ENCODE assay signal across 33 cellular contexts in genomic region chr6:8086755-8087306, GRCh38. TPM values are rescaled to one million over a fixed set of nuclear protein-coding genes. Genes with fewer than 3 reads are reported as not detected.
DNase-seq lines count a peak whose midpoint lies in the region; ATAC-seq, FAIRE-seq and TF ChIP-seq lines count a peak whose summit lies in the region.
"Had no signal": no experiment of that assay in that cellular context is flagged by ENCODE, and none has a peak within 500 bp of the region (broad histone marks: within the 10 kb centered on the region; RNA-seq: fewer than 3 reads in every experiment).

No MANE protein-coding gene starts in this region.

- H4K20me1 ChIP-seq in astrocyte (ENCODE audit: insufficient read depth, low read length): no peaks in the 10 kb centered on the region

- intact Hi-C loops in natural killer cell (cut with micrococcal nuclease): no loop called here
- intact Hi-C loops in tibial artery (cut with DNase I; ENCODE audit: low total_unique reads): no loop called here

- peak overlapping the region; percentile 60; the same call in 1 of the 2 replicates for H3K27ac ChIP-seq in SJSA1
- no peak overlapping the region for H3K27ac ChIP-seq in astrocyte (ENCODE audit: low read depth, low read length)
- no peak overlapping the region for H3K27ac ChIP-seq in tibial artery
- H3K27ac ChIP-seq: cardiac muscle cell, colonic mucosa, esophagus muscularis mucosa, foreskin keratinocyte, heart left ventricle, uterus, WERI-Rb-1 had no signal

- H3K9ac ChIP-seq in astrocyte (ENCODE audit: low read length): no peak overlapping the region
- H3K9ac ChIP-seq: BLaER1 treated with 17β-estradiol and CSF1 and Interleukin-3, amounts not matched to agents 10 nM and 100 nM had no signal

- H3K4me1 ChIP-seq in SJSA1 (replicated peaks) (peaks cover 42% of the 10 kb centered on the region), astrocyte (ENCODE audit: insufficient read depth, low read length) (peaks cover 35% of the 10 kb centered on the region), tibial artery (peaks cover 0 to 38% (median 17%) of the 10 kb centered on the region in 4 donors)
- H3K4me1 ChIP-seq: colonic mucosa, uterus had no signal

- no peak for DNase-seq in natural killer cell treated with Interleukin-12 subunit alpha and Interleukin-12 subunit beta and Interleukin-15 and Interleukin-18, amount 100 ng/mL, for 72 hours (ENCODE audit: low spot score)
- DNase-seq in natural killer cell (no peak), SJSA1 (ENCODE audit: low read depth in 1 of 2, low spot score in 2 of 2) (no peak), astrocyte (ENCODE audit: low read depth) (no peak), osteocyte (ENCODE audit: extremely low spot score, unreplicated experiment) (peak; percentile 53), tibial artery (no peak)
- DNase-seq in stimulated activated CD4-positive, alpha-beta T cell treated with anti-CD3 and anti-CD28 coated beads, Interleukin-1b, Interleukin-23, amount 100 ng/mL, for 48 hours: no peak
- DNase-seq: activated CD4-positive, alpha-beta T cell treated with anti-CD3 and anti-CD28 coated beads, Interleukin-2, amount 50 U/mL, for 48 hours; activated naive CD4-positive, alpha-beta T cell treated with anti-CD3 and anti-CD28 coated beads, Interleukin-2, amount 50 U/mL, for 16 hours; anterior cingulate cortex; Calu3; colonic mucosa; DND-41; effector memory CD8-positive, alpha-beta T cell; foreskin keratinocyte; heart left ventricle; KG1; mammary epithelial cell; NCI-H1436; NCI-H446; NCI-H82; posterior cingulate gyrus; right cardiac atrium; stimulated activated CD4-positive, alpha-beta T cell treated with anti-CD3 and anti-CD28 coated beads, Interleukin-4, amount 100 ng/mL, for 24 hours; T-helper 9 cell; uterus; WERI-Rb-1 had no signal

- peak overlapping the region; percentile 49 for H3K4me3 Mint-ChIP-seq in natural killer cell treated with Interleukin-12 subunit alpha and Interleukin-12 subunit beta and Interleukin-15 and Interleukin-18, amount 100 ng/mL, for 72 hours
- no peak overlapping the region for H3K4me3 Mint-ChIP-seq in natural killer cell
- no peak overlapping the region for H3K4me3 Mint-ChIP-seq in astrocyte (ENCODE audit: unreplicated experiment)
- H3K4me3 Mint-ChIP-seq in osteocyte (ENCODE audit: unreplicated experiment): no peak overlapping the region
- H3K4me3 Mint-ChIP-seq: effector memory CD8-positive, alpha-beta T cell; stimulated activated memory B cell treated with anti-CD40 and anti-IgM and Interleukin-4, amounts not matched to agents 10 μg/mL and 1 μg/mL and 100 μg/mL, for 72 hours had no signal

- no peak for FAIRE-seq in astrocyte (lab: Jason Lieb, UNC)
- FAIRE-seq: GM18507 had no signal

- no peak overlapping the region for H3K4me2 ChIP-seq in astrocyte (ENCODE audit: low read length)

- peak; percentile 87 to 89 for ATAC-seq in natural killer cell treated with Interleukin-12 subunit alpha and Interleukin-12 subunit beta and Interleukin-15 and Interleukin-18, amount 100 ng/mL, for 72 hours
- ATAC-seq in natural killer cell: no peak
- ATAC-seq in GM19397 (IDR thresholded peaks at IDR 0.05; ENCODE audit: unreplicated experiment): no peak
- ATAC-seq: effector memory CD8-positive, alpha-beta T cell; foreskin keratinocyte; heart left ventricle; right cardiac atrium; stimulated activated memory B cell treated with anti-CD40 and anti-IgM and Interleukin-4, amounts not matched to agents 10 μg/mL and 1 μg/mL and 100 μg/mL, for 72 hours had no signal

- H3K27me3 Mint-ChIP-seq in natural killer cell treated with Interleukin-12 subunit alpha and Interleukin-12 subunit beta and Interleukin-15 and Interleukin-18, amount 100 ng/mL, for 72 hours: no peaks in the 10 kb centered on the region
- no peaks in the 10 kb centered on the region for H3K27me3 Mint-ChIP-seq in natural killer cell (ENCODE audit: low read depth in 2 of 2)
- no peaks in the 10 kb centered on the region for H3K27me3 Mint-ChIP-seq in astrocyte (ENCODE audit: low read depth, unreplicated experiment)
- no peaks in the 10 kb centered on the region for H3K27me3 Mint-ChIP-seq in osteocyte (ENCODE audit: unreplicated experiment)
- H3K27me3 Mint-ChIP-seq: effector memory CD8-positive, alpha-beta T cell; stimulated activated memory B cell treated with anti-CD40 and anti-IgM and Interleukin-4, amounts not matched to agents 10 μg/mL and 1 μg/mL and 100 μg/mL, for 72 hours had no signal

- no peak overlapping the region for H2AFZ ChIP-seq in astrocyte (ENCODE audit: low read depth, low read length)

- H3K36me3 Mint-ChIP-seq in natural killer cell treated with Interleukin-12 subunit alpha and Interleukin-12 subunit beta and Interleukin-15 and Interleukin-18, amount 100 ng/mL, for 72 hours: peaks cover 59% of the 10 kb centered on the region
- H3K36me3 Mint-ChIP-seq in natural killer cell (peaks cover 34% of the 10 kb centered on the region), astrocyte (ENCODE audit: low read depth, unreplicated experiment) (peaks cover 36% of the 10 kb centered on the region), osteocyte (ENCODE audit: unreplicated experiment) (peaks cover 41% of the 10 kb centered on the region)

- H3K27me3 ChIP-seq in SJSA1 (replicated peaks) (no peaks in the 10 kb centered on the region), astrocyte (ENCODE audit: insufficient read depth, low read length) (no peaks in the 10 kb centered on the region), tibial artery (no peaks in the 10 kb centered on the region)
- H3K27me3 ChIP-seq: BLaER1 treated with 17β-estradiol and CSF1 and Interleukin-3, amounts not matched to agents 10 nM and 100 nM; cardiac muscle cell; colonic mucosa; esophagus muscularis mucosa; foreskin keratinocyte; heart left ventricle; uterus had no signal

- no peak overlapping the region for H3K4me3 ChIP-seq in SJSA1
- no peak overlapping the region for H3K4me3 ChIP-seq in astrocyte (ENCODE audit: insufficient read depth, low read depth, low read length)
- H3K4me3 ChIP-seq in tibial artery: no peak overlapping the region
- H3K4me3 ChIP-seq: BLaER1 treated with 17β-estradiol and CSF1 and Interleukin-3, amounts not matched to agents 10 nM and 100 nM; cardiac muscle cell; colonic mucosa; esophagus muscularis mucosa; heart left ventricle; uterus had no signal

- TF ChIP-seq CTCF in natural killer cell (IDR thresholded peaks at IDR 0.05): no peak
- TF ChIP-seq CTCF in astrocyte (IDR thresholded peaks at IDR 0.05; ENCODE audit: insufficient read depth, low read depth, low read length): no peak
- TF ChIP-seq CTCF in osteocyte (IDR thresholded peaks at IDR 0.05): no peak
- TF ChIP-seq CTCF in tibial artery (IDR thresholded peaks at IDR 0.05): no peak

- peaks cover 16 to 22% of the 10 kb centered on the region in 2 donors for H3K4me1 Mint-ChIP-seq in natural killer cell treated with Interleukin-12 subunit alpha and Interleukin-12 subunit beta and Interleukin-15 and Interleukin-18, amount 100 ng/mL, for 72 hours (ENCODE audit: low read depth in 2 of 2)
- H3K4me1 Mint-ChIP-seq in natural killer cell: peaks cover 6 to 7% of the 10 kb centered on the region in 2 donors
- H3K4me1 Mint-ChIP-seq in astrocyte (ENCODE audit: low read depth, unreplicated experiment): peaks cover 42% of the 10 kb centered on the region
- peaks cover 38% of the 10 kb centered on the region for H3K4me1 Mint-ChIP-seq in osteocyte (ENCODE audit: unreplicated experiment)
- H3K4me1 Mint-ChIP-seq: stimulated activated memory B cell treated with anti-CD40 and anti-IgM and Interleukin-4, amounts not matched to agents 10 μg/mL and 1 μg/mL and 100 μg/mL, for 72 hours had no signal

- H3K9me3 Mint-ChIP-seq in natural killer cell treated with Interleukin-12 subunit alpha and Interleukin-12 subunit beta and Interleukin-15 and Interleukin-18, amount 100 ng/mL, for 72 hours: peaks cover 5% of the 10 kb centered on the region
- H3K9me3 Mint-ChIP-seq in natural killer cell: no peaks in the 10 kb centered on the region
- H3K9me3 Mint-ChIP-seq in astrocyte (ENCODE audit: unreplicated experiment): peaks cover 3% of the 10 kb centered on the region
- H3K9me3 Mint-ChIP-seq in osteocyte (ENCODE audit: unreplicated experiment): peaks cover 5% of the 10 kb centered on the region
- H3K9me3 Mint-ChIP-seq: effector memory CD8-positive, alpha-beta T cell had no signal

- H3K9me3 ChIP-seq in SJSA1 (replicated peaks) (no peaks in the 10 kb centered on the region; the same call in 1 of the 2 replicates), astrocyte (ENCODE audit: insufficient read depth, low read depth, low read length) (no peaks in the 10 kb centered on the region), tibial artery (no peaks in the 10 kb centered on the region)
- H3K9me3 ChIP-seq: colonic mucosa, esophagus muscularis mucosa, uterus had no signal

- peaks cover 3% of the 10 kb centered on the region for H3K79me2 ChIP-seq in astrocyte (ENCODE audit: insufficient read depth, low read length)

- peak overlapping the region; percentile 13 to 63 for H3K27ac Mint-ChIP-seq in natural killer cell treated with Interleukin-12 subunit alpha and Interleukin-12 subunit beta and Interleukin-15 and Interleukin-18, amount 100 ng/mL, for 72 hours
- H3K27ac Mint-ChIP-seq in natural killer cell (no peak overlapping the region), astrocyte (ENCODE audit: unreplicated experiment) (peak overlapping the region; percentile 48), osteocyte (ENCODE audit: unreplicated experiment) (peak overlapping the region; percentile 29)
- H3K27ac Mint-ChIP-seq: stimulated activated memory B cell treated with anti-CD40 and anti-IgM and Interleukin-4, amounts not matched to agents 10 μg/mL and 1 μg/mL and 100 μg/mL, for 72 hours had no signal

- H3K36me3 ChIP-seq in SJSA1: peaks cover 49% of the 10 kb centered on the region
- peaks cover 30% of the 10 kb centered on the region for H3K36me3 ChIP-seq in astrocyte (ENCODE audit: insufficient read depth, low read length)
- H3K36me3 ChIP-seq in tibial artery: peaks cover 20 to 42% (median 37%) of the 10 kb centered on the region in 3 donors
- H3K36me3 ChIP-seq: colonic mucosa, uterus had no signal

RNA-seq across cellular contexts. Expression of gene EEF1E1, which starts 15.5 kb away (rescaled TPM):
- total RNA-seq in natural killer cell treated with Interleukin-12 subunit alpha and Interleukin-12 subunit beta and Interleukin-15 and Interleukin-18, amount 100 ng/mL, for 72 hours: 10 to 100 TPM; 35.9 to 38.2 TPM
- total RNA-seq in natural killer cell (10 to 100 TPM in 2 of 3 donors, 1 to 10 TPM in 1; 9.6 to 13.8 (median 10.2) TPM), astrocyte (35.5 and 44.5 TPM in 2 replicates), osteocyte (17.6 and 24.5 TPM in 2 replicates)
- total RNA-seq in SJSA1 (2014; rRNA removed; shearing (Covaris generic)): 52.9 and 154 TPM in 2 replicates

RNA-seq across cellular contexts. Expression of gene BLOC1S5, which starts 22.6 kb away (rescaled TPM):
- 10 to 100 TPM; 12.2 to 15.8 TPM for total RNA-seq in natural killer cell treated with Interleukin-12 subunit alpha and Interleukin-12 subunit beta and Interleukin-15 and Interleukin-18, amount 100 ng/mL, for 72 hours
- total RNA-seq in natural killer cell: 10 to 100 TPM; 11.2 to 15.9 (median 15.4) TPM
- total RNA-seq in SJSA1 (2014; rRNA removed; shearing (Covaris generic)): 18.3 and 22.0 TPM in 2 replicates
- total RNA-seq in astrocyte: 8.2 and 8.4 TPM in 2 replicates
- 9.1 and 11.0 TPM in 2 replicates for total RNA-seq in osteocyte

Comparison
In these comparisons a context has a peak if more than half of its experiments do, and no peak if none do; other contexts are left out.
1. ATAC-seq: peak in natural killer cell treated with Interleukin-12 subunit alpha and Interleukin-12 subunit beta and Interleukin-15 and Interleukin-18, amount 100 ng/mL, for 72 hours (2 of 2); none in natural killer cell (0 of 3) and GM19397 (single experiment).
2. H3K27ac Mint-ChIP-seq: peak in natural killer cell treated with Interleukin-12 subunit alpha and Interleukin-12 subunit beta and Interleukin-15 and Interleukin-18, amount 100 ng/mL, for 72 hours (2 of 2), astrocyte (single experiment) and osteocyte (single experiment); none in natural killer cell (0 of 2).